ENCODE assay signal across 8 cellular contexts in genomic region chrX:54808605-54809483, GRCh38. TPM values are rescaled to one million over a fixed set of nuclear protein-coding genes. Genes with fewer than 3 reads are reported as not detected.
DNase-seq lines count a peak whose midpoint lies in the region; ATAC-seq and TF ChIP-seq lines count a peak whose summit lies in the region.

No MANE protein-coding gene starts in this region.

- no peaks in the 10 kb centered on the region; the same call in 1 of the 2 replicates for H3K79me2 ChIP-seq in H9 (ENCODE audit: insufficient read depth, low read length)

- H3K4me1 Mint-ChIP-seq in H9 (peaks cover 12 to 23% of the 10 kb centered on the region in 2 experiments), nephron (peaks cover 16% of the 10 kb centered on the region)

- peaks cover 29% of the 10 kb centered on the region for H3K9me3 ChIP-seq in H9 (ENCODE audit: control insufficient read depth, low read depth, low read length)

- peak overlapping the region; percentile 87 to 97 for H3K4me3 Mint-ChIP-seq in H9
- H3K4me3 Mint-ChIP-seq in nephron: peak overlapping the region; percentile 97 to 100 (median 97)

- no peak overlapping the region for H2AK5ac ChIP-seq in H9 (ENCODE audit: insufficient read length, low read length)

- H3K4ac ChIP-seq in H9 (ENCODE audit: low read depth, low read length): no peak overlapping the region

- H3K9me3 Mint-ChIP-seq in H9: peaks cover 79 to 86% of the 10 kb centered on the region in 2 experiments
- H3K9me3 Mint-ChIP-seq in nephron: peaks cover 17% of the 10 kb centered on the region

- DNase-seq in EH (ENCODE audit: low read depth): peak; percentile 97
- DNase-seq in H9: peak; percentile 97
- peak; percentile 97 for DNase-seq in M059J (ENCODE audit: low read depth)
- DNase-seq in SHP77 (lab: John Stamatoyannopoulos, UW): peak; percentile 99 to 100
- peak; percentile 48 for DNase-seq in activated gamma-delta T cell (lab: John Stamatoyannopoulos, UW)
- peak; percentile 97 for DNase-seq in fibroblast of the conjunctiva (ENCODE audit: low read depth)
- peak; percentile 87 for DNase-seq in stimulated activated naive CD8-positive, alpha-beta T cell treated with anti-CD3 and anti-CD28 coated beads, Interleukin-15, Interleukin-2, amounts not matched to agents 100 U/mL and 50 U/mL, for 24 hours

- no peak overlapping the region for H3K23ac ChIP-seq in H9 (ENCODE audit: insufficient read length, low read depth, low read length)

- no peak overlapping the region for H4K5ac ChIP-seq in H9 (ENCODE audit: insufficient read length, low read depth, low read length)

- no peak overlapping the region for H3T11ph ChIP-seq in H9 (ENCODE audit: low read length)

- no peak overlapping the region for H2BK20ac ChIP-seq in H9 (ENCODE audit: low read depth, low read length, poor library complexity, severe bottlenecking)

- H2BK15ac ChIP-seq in H9 (ENCODE audit: low read depth, low read length): no peak overlapping the region

- H3K27me3 Mint-ChIP-seq in H9 (ENCODE audit: low read depth) (peaks cover 3% of the 10 kb centered on the region; the same call in 1 of the 2 replicates), nephron (ENCODE audit: low read depth) (no peaks in the 10 kb centered on the region)

- H2AFZ ChIP-seq in H9 (ENCODE audit: low read length): no peak overlapping the region

- H3K27ac ChIP-seq in H9 (ENCODE audit: insufficient read length, low read depth, low read length): peak overlapping the region; percentile 79

- H3K56ac ChIP-seq in H9 (ENCODE audit: insufficient read length, low read depth, low read length): no peak overlapping the region

- peak; percentile 80 for ATAC-seq in stimulated activated naive CD8-positive, alpha-beta T cell treated with anti-CD3 and anti-CD28 coated beads, Interleukin-15, Interleukin-2, amounts not matched to agents 100 U/mL and 50 U/mL, for 24 hours

- WGBS in H9 (ENCODE audit: extremely low coverage, insufficient read length, low lambda C conversion rate): no CpG with 5 or more reads among the region's 38 CpGs

- no peaks in the 10 kb centered on the region for H3K23me2 ChIP-seq in H9 (ENCODE audit: insufficient read length, low read depth, low read length, poor library complexity, severe bottlenecking)

- no peaks in the 10 kb centered on the region for H3K27me3 ChIP-seq in H9 (ENCODE audit: insufficient read depth, low read length)

- no peak overlapping the region for H2BK120ac ChIP-seq in H9 (ENCODE audit: low read depth, low read length, poor library complexity, severe bottlenecking)

- peak overlapping the region; percentile 43 for H3K9ac ChIP-seq in H9 (ENCODE audit: extremely low read depth, insufficient read length, low read length)

- H2BK12ac ChIP-seq in H9 (ENCODE audit: insufficient read length, low read depth, low read length): no peak overlapping the region

- H3K18ac ChIP-seq in H9 (ENCODE audit: insufficient read length, low read depth, low read length): no peak overlapping the region

- no peak overlapping the region for H4K91ac ChIP-seq in H9 (ENCODE audit: insufficient read length, low read depth, low read length)

- H3K36me3 Mint-ChIP-seq in H9 (ENCODE audit: insufficient read depth in 1 of 3, low read depth in 3 of 3) (peaks cover 31 to 49% (median 41%) of the 10 kb centered on the region in 3 experiments), nephron (ENCODE audit: low read depth) (peaks cover 48% of the 10 kb centered on the region)

- peak overlapping the region; percentile 99 to 100 (median 99) for H3K27ac Mint-ChIP-seq in H9
- peak overlapping the region; percentile 98 to 100 (median 99) for H3K27ac Mint-ChIP-seq in nephron

- H4K20me1 ChIP-seq in H9 (ENCODE audit: control insufficient read depth, insufficient read depth, insufficient read length): no peaks in the 10 kb centered on the region

- no peak overlapping the region for H4K8ac ChIP-seq in H9 (replicated peaks; ENCODE audit: insufficient read length, low read depth, low read length)

- no peaks in the 10 kb centered on the region for H3K79me1 ChIP-seq in H9 (ENCODE audit: insufficient read depth, low read depth, low read length, poor library complexity, severe bottlenecking)

- peak overlapping the region; percentile 95 for H3K4me2 ChIP-seq in H9 (ENCODE audit: insufficient read depth, insufficient read length, low read length)

- peaks cover 5% of the 10 kb centered on the region; the same call in 1 of the 2 replicates for H3K4me1 ChIP-seq in H9 (ENCODE audit: insufficient read depth, low read length)

- TF ChIP-seq CTCF in H9 (conservative IDR thresholded peaks at IDR 0.05): no peak
- no peak for TF ChIP-seq CTCF in nephron (IDR thresholded peaks at IDR 0.05; ENCODE audit: unreplicated experiment in 3 of 3)

- H2BK5ac ChIP-seq in H9 (ENCODE audit: insufficient read length, low read length): no peak overlapping the region

- H3K14ac ChIP-seq in H9 (ENCODE audit: insufficient read depth, low read length): no peak overlapping the region

RNA-seq across cellular contexts. Expression of gene MAGED2, which starts 1.3 kb away (rescaled TPM):
- 146 and 148 TPM in 2 replicates for total RNA-seq in H9 (2021)
- total RNA-seq in M059J (2014; rRNA removed; shearing (Covaris generic)): 203 and 313 TPM in 2 replicates

RNA-seq across cellular contexts. Expression of gene ITIH6, which starts 10.8 kb away (rescaled TPM):
- not detected in 2 replicates for total RNA-seq in H9 (2021)
- total RNA-seq in M059J (2014; rRNA removed; shearing (Covaris generic)): not detected in 2 replicates

Comparison
In these comparisons a context has a peak if more than half of its experiments do, and no peak if none do; other contexts are left out.
1. Peak in every context shown above with its lines: DNase-seq, ATAC-seq and H3K27ac ChIP-seq.
2. DNase-seq: peak in every context shown above with its lines; median percentile 100 in SHP77; 97 in EH; 97 in H9; 97 in M059J; 97 in fibroblast of the conjunctiva; 87 in stimulated activated naive CD8-positive, alpha-beta T cell treated with anti-CD3 and anti-CD28 coated beads, Interleukin-15, Interleukin-2, amounts not matched to agents 100 U/mL and 50 U/mL, for 24 hours; 48 in activated gamma-delta T cell.